Comparison of ENCODE assay signal across 23 cellular contexts in the genomic region with DNA sequence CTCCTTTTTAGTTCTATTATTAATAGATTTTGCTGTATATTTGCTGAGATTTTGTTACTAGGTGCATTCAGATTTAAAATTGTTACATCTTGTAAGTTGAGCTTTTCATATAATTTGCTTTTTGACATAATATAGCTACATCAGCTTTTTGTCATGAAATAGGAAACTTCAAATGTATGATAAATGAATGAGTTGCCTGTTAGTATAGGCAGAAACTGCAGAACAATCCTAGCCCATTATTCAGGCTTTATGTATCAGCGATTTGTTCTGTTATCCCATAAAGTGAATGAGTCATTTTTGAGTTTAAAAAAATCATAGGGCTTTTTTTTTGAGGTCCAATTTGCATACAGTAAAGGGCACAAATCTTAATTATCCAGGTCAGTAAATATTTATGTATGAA. TPM values are rescaled to one million over a fixed set of nuclear protein-coding genes. Genes with fewer than 3 reads are reported as not detected.
A peak's percentile ranks its signal among the peaks of the same experiment; 100 is the strongest.
DNase-seq lines count a peak whose midpoint lies in the region; ATAC-seq, FAIRE-seq and TF ChIP-seq lines count a peak whose summit lies in the region.
"Had no signal": no experiment of that assay in that cellular context is flagged by ENCODE, and none has a peak within 500 bp of the region (broad histone marks: within the 10 kb centered on the region; RNA-seq: fewer than 3 reads in every experiment).

No MANE protein-coding gene starts in this region.

- no peaks in the 10 kb centered on the region for H3K27me3 Mint-ChIP-seq in activated T-cell treated with anti-CD3 and anti-CD28 coated beads, Interleukin-2, amount 50 U/mL, for 72 hours (ENCODE audit: low read depth)
- H3K27me3 Mint-ChIP-seq: activated CD4-positive, alpha-beta T cell treated with anti-CD3 and anti-CD28 coated beads, Interleukin-2, amount 10 ng/mL, durations not matched to agents 7 days and 5 days; memory B cell; type B pancreatic cell had no signal

- no peak for TF ChIP-seq POLR2A in IMR-90 (IDR thresholded peaks at IDR 0.05; ENCODE audit: low read depth, low read length)
- TF ChIP-seq POLR2A in K562 (conservative IDR thresholded peaks at IDR 0.05) = no peak

- H3K4me1 Mint-ChIP-seq in activated T-cell treated with anti-CD3 and anti-CD28 coated beads, Interleukin-2, amount 50 U/mL, for 72 hours (ENCODE audit: low read depth) = peaks cover 66% of the 10 kb centered on the region

- peaks cover 11% of the 10 kb centered on the region for H3K4me1 ChIP-seq in IMR-90 (ENCODE audit: control insufficient read depth, insufficient read depth, low read length)
- H3K4me1 ChIP-seq in K562 (replicated peaks in 1 of 2; ENCODE audit: control insufficient read depth in 2 of 2, insufficient read depth in 2 of 2, low read length in 2 of 2) = peaks cover 0 to 11% of the 10 kb centered on the region in 2 experiments; a peak in 3 of 5 replicates
- H3K4me1 ChIP-seq in smooth muscle cell (ENCODE audit: low read depth) = peaks cover 55% of the 10 kb centered on the region

- dilution Hi-C loops in IMR-90 (cut with HindIII; ENCODE audit: low sequenced_read_pairs, unreplicated experiment) = no loop called here

- WGBS in IMR-90 (ENCODE audit: extremely low coverage in 2 of 2, insufficient read length in 1 of 2), 2 experiments = no CpG with 5 or more reads among the region's 1 CpG
- WGBS in K562 (ENCODE audit: insufficient coverage, low coverage, missing lambda C conversion rate) = 43% methylated on average over 1 of the region's 1 CpG
- WGBS in smooth muscle cell (ENCODE audit: low lambda C conversion rate) = 55% methylated on average over 1 of the region's 1 CpG

- peak overlapping the region; percentile 76 for H3K27ac Mint-ChIP-seq in activated T-cell treated with anti-CD3 and anti-CD28 coated beads, Interleukin-2, amount 50 U/mL, for 72 hours
- H3K27ac Mint-ChIP-seq: activated CD4-positive, alpha-beta T cell treated with anti-CD3 and anti-CD28 coated beads, Interleukin-2, amount 10 ng/mL, durations not matched to agents 7 days and 5 days; memory B cell; type B pancreatic cell had no signal

- H3K79me2 ChIP-seq in K562 (ENCODE audit: control insufficient read depth, insufficient read depth, low read length) (no peaks in the 10 kb centered on the region), smooth muscle cell (ENCODE audit: low read depth) (peaks cover 78% of the 10 kb centered on the region)

- H3K18ac ChIP-seq in IMR-90 (ENCODE audit: low read depth, low read length) = no peak overlapping the region

- peaks cover 35 to 56% of the 10 kb centered on the region in 2 experiments for H3K79me1 ChIP-seq in IMR-90 (ENCODE audit: low read depth in 1 of 2, low read length in 2 of 2)

- no peak for TF ChIP-seq CTCF in IMR-90 (conservative IDR thresholded peaks at IDR 0.05; ENCODE audit: low read depth, low read length)
- TF ChIP-seq CTCF in K562 (IDR thresholded peaks at IDR 0.05 in 2 of 3, conservative IDR thresholded peaks at IDR 0.05 in 1 of 3; ENCODE audit: insufficient read depth in 2 of 3, low read depth in 1 of 3, low read length in 3 of 3) = no peak
- TF ChIP-seq CTCF in smooth muscle cell (IDR thresholded peaks at IDR 0.05; ENCODE audit: borderline replicate concordance, insufficient read depth, poor library complexity, severe bottlenecking) = no peak
- no peak for TF ChIP-seq CTCF in GM20000 (IDR thresholded peaks at IDR 0.05; ENCODE audit: extremely low read depth, missing control alignments)

- no peak overlapping the region for H2BK15ac ChIP-seq in IMR-90 (ENCODE audit: low read depth, low read length)

- no peak overlapping the region for H2BK5ac ChIP-seq in IMR-90 (ENCODE audit: low read depth, low read length, poor library complexity, severe bottlenecking)

- no peak for DNase-seq in activated T-cell treated with anti-CD3 and anti-CD28 coated beads, Interleukin-2, amount 50 U/mL, for 72 hours
- no peak for DNase-seq in activated T-cell treated with anti-CD3 and anti-CD28 coated beads, Interleukin-2, amount 50 U/mL, for 48 hours
- DNase-seq in IMR-90 (peak; percentile 50), K562 (ENCODE audit: extremely low read depth in 1 of 4, low spot score in 3 of 4) (no peak), smooth muscle cell (lab: John Stamatoyannopoulos, UW; ENCODE audit: unreplicated experiment) (no peak), GM20000 (ENCODE audit: low spot score) (no peak)
- DNase-seq: activated CD4-positive, alpha-beta T cell treated with anti-CD3 and anti-CD28 coated beads, Interleukin-2, amount 10 ng/mL, durations not matched to agents 7 days and 5 days; activated CD8-positive, alpha-beta memory T cell treated with anti-CD3 and anti-CD28 coated beads, Interleukin-2, amount 50 U/mL, for 4 hours; activated naive CD4-positive, alpha-beta T cell; adrenal gland; nucleus accumbens; SHP77 had no signal

- no TSS peak for BruUV-seq in IMR-90 (replicated peaks; lab: Mats Ljungman, UMichigan)
- no TSS peak for BruUV-seq in K562 (replicated peaks; lab: Mats Ljungman, UMichigan)

- H3K36me3 ChIP-seq in IMR-90 (ENCODE audit: control insufficient read depth, insufficient read depth, low read length) (peaks cover 6% of the 10 kb centered on the region), K562 (ENCODE audit: control insufficient read depth, insufficient read depth, low read length) (no peaks in the 10 kb centered on the region), smooth muscle cell (ENCODE audit: low read depth) (no peaks in the 10 kb centered on the region)
- H3K36me3 ChIP-seq: adrenal gland had no signal

- H3K4me3 ChIP-seq in IMR-90 (ENCODE audit: insufficient read depth, low read depth, low read length) (no peak overlapping the region), K562 (no peak overlapping the region), smooth muscle cell (no peak overlapping the region)
- H3K4me3 ChIP-seq: adrenal gland, coronary artery had no signal

- no peak for FAIRE-seq in K562 (lab: Jason Lieb, UNC)
- FAIRE-seq: D721Med had no signal

- H2AFZ ChIP-seq in IMR-90 (replicated peaks; ENCODE audit: low read length, poor library complexity) (no peak overlapping the region), K562 (ENCODE audit: low read depth, low read length) (no peak overlapping the region), smooth muscle cell (ENCODE audit: low read depth) (no peak overlapping the region)

- no peak overlapping the region for H3K23ac ChIP-seq in IMR-90 (ENCODE audit: low read depth, low read length)

- H3K27ac ChIP-seq in IMR-90 (ENCODE audit: insufficient read depth, low read length) = no peak overlapping the region
- no peak overlapping the region for H3K27ac ChIP-seq in K562 (ENCODE audit: extremely low read depth, low read depth, low read length)
- H3K27ac ChIP-seq in smooth muscle cell (ENCODE audit: low read depth) = peak overlapping the region; percentile 97
- H3K27ac ChIP-seq: adrenal gland, C4-2B, coronary artery had no signal

- H2BK120ac ChIP-seq in IMR-90 (ENCODE audit: low read depth, low read length) = no peak overlapping the region

- no peak for TF ChIP-seq EP300 in K562 (IDR thresholded peaks at IDR 0.05; ENCODE audit: low read length)

- H3K36me3 Mint-ChIP-seq in activated T-cell treated with anti-CD3 and anti-CD28 coated beads, Interleukin-2, amount 50 U/mL, for 72 hours (ENCODE audit: insufficient read depth in 2 of 2) = peaks cover 10 to 16% of the 10 kb centered on the region in 2 donors

- no peaks in the 10 kb centered on the region for H3K27me3 ChIP-seq in IMR-90 (ENCODE audit: control insufficient read depth, insufficient read depth, low read length)
- H3K27me3 ChIP-seq in K562 (ENCODE audit: control insufficient read depth in 2 of 2, insufficient read depth in 2 of 2, low read length in 2 of 2) = no peaks in the 10 kb centered on the region
- H3K27me3 ChIP-seq in smooth muscle cell (ENCODE audit: low read depth) = no peaks in the 10 kb centered on the region
- H3K27me3 ChIP-seq: adrenal gland had no signal

- no peak overlapping the region for H2AK5ac ChIP-seq in IMR-90 (ENCODE audit: low read depth, low read length)

- no peaks in the 10 kb centered on the region for H3K9me3 ChIP-seq in IMR-90 (ENCODE audit: control insufficient read depth, insufficient read depth, low read length)
- H3K9me3 ChIP-seq in K562 (replicated peaks; ENCODE audit: control insufficient read depth, insufficient read depth, low read depth, low read length) = no peaks in the 10 kb centered on the region
- no peaks in the 10 kb centered on the region for H3K9me3 ChIP-seq in smooth muscle cell (replicated peaks; ENCODE audit: low read depth)
- H3K9me3 ChIP-seq: adrenal gland had no signal

- H3K14ac ChIP-seq in IMR-90 (replicated peaks; ENCODE audit: low read depth, low read length) = no peak overlapping the region

- no peak overlapping the region for H3K4me2 ChIP-seq in IMR-90 (ENCODE audit: low read depth, low read length)
- no peak overlapping the region for H3K4me2 ChIP-seq in K562 (ENCODE audit: insufficient read depth, low read length)
- peak overlapping the region; percentile 69 for H3K4me2 ChIP-seq in smooth muscle cell

- H3K9me1 ChIP-seq in IMR-90 (ENCODE audit: insufficient read depth, low read length) (no peaks in the 10 kb centered on the region; the same call in 1 of the 2 replicates), K562 (ENCODE audit: control insufficient read depth, insufficient read depth, low read length) (no peaks in the 10 kb centered on the region)

- no peak overlapping the region for H3K56ac ChIP-seq in IMR-90 (ENCODE audit: extremely low read depth, insufficient read depth, low read length)

- no peak overlapping the region for H4K91ac ChIP-seq in IMR-90 (ENCODE audit: insufficient read depth, low read depth, low read length)

- ATAC-seq in activated T-cell treated with anti-CD3 and anti-CD28 coated beads, Interleukin-2, amount 50 U/mL, for 72 hours (replicated peaks in 1 of 2) = no peak
- ATAC-seq in IMR-90 (ENCODE audit: low read depth) (no peak; the same call in 1 of the 2 replicates), K562 (no peak), GM21737 (IDR thresholded peaks at IDR 0.05; ENCODE audit: unreplicated experiment) (no peak), HG03280 (IDR thresholded peaks at IDR 0.05; ENCODE audit: unreplicated experiment) (no peak)

- POLR2A ChIA-PET in IMR-90 (lab: Charles Lee; ENCODE audit: unreplicated experiment) = no interaction called here
- POLR2A ChIA-PET in K562 (lab: Yijun Ruan, JAX) = interaction anchor here (1.6 kb wide), 1 partner anchor 10 kb away, joined by 5 read pairs; no protein-coding TSS in a partner anchor

- H2BK20ac ChIP-seq in IMR-90 (ENCODE audit: low read depth, low read length) = no peak overlapping the region

- peak overlapping the region in 1 of 2 donors; percentile 55 for H3K4me3 Mint-ChIP-seq in activated T-cell treated with anti-CD3 and anti-CD28 coated beads, Interleukin-2, amount 50 U/mL, for 72 hours
- H3K4me3 Mint-ChIP-seq: activated CD4-positive, alpha-beta T cell treated with anti-CD3 and anti-CD28 coated beads, Interleukin-2, amount 10 ng/mL, durations not matched to agents 7 days and 5 days; memory B cell; type B pancreatic cell had no signal

- TF ChIP-seq RAD21 in IMR-90 (IDR thresholded peaks at IDR 0.05; ENCODE audit: low read length) (no peak), K562 (CRISPR knock-in tag; conservative IDR thresholded peaks at IDR 0.05 in 1 of 2, IDR thresholded peaks at IDR 0.05 in 1 of 2) (no peak)

- intact Hi-C loops in IMR-90 (cut with micrococcal nuclease) (no loop called here), K562 (cut with micrococcal nuclease) (no loop called here)

- H3K9me3 Mint-ChIP-seq in activated T-cell treated with anti-CD3 and anti-CD28 coated beads, Interleukin-2, amount 50 U/mL, for 72 hours = no peaks in the 10 kb centered on the region
- H3K9me3 Mint-ChIP-seq: activated CD4-positive, alpha-beta T cell treated with anti-CD3 and anti-CD28 coated beads, Interleukin-2, amount 10 ng/mL, durations not matched to agents 7 days and 5 days; memory B cell had no signal

- H3K4ac ChIP-seq in IMR-90 (ENCODE audit: low read depth, low read length) = no peak overlapping the region

- CTCF ChIA-PET in IMR-90 (lab: Yijun Ruan, JAX) = interaction anchor here (0.6 kb wide), 1 partner anchor 36 kb away, joined by 4 read pairs; no protein-coding TSS in a partner anchor
- CTCF ChIA-PET in K562 (lab: Yijun Ruan, JAX; ENCODE audit: low intra/inter-chr PET ratio) = interaction anchor here (1.2 kb wide), 1 partner anchor 53 kb away, joined by 3 read pairs; no protein-coding TSS in a partner anchor

- in situ Hi-C loops in IMR-90 (cut with MboI; ENCODE audit: low sequenced_read_pairs) (no loop called here), K562 (cut with MboI) (no loop called here)

- H4K20me1 ChIP-seq in IMR-90 (ENCODE audit: insufficient read depth, low read length) (no peaks in the 10 kb centered on the region; the same call in none of the 2 replicates), K562 (replicated peaks; ENCODE audit: control insufficient read depth, insufficient read depth, low read length) (no peaks in the 10 kb centered on the region), smooth muscle cell (ENCODE audit: low read depth) (peaks cover 3% of the 10 kb centered on the region)

- no peak overlapping the region for H3K9ac ChIP-seq in IMR-90 (ENCODE audit: low read depth, low read length)
- H3K9ac ChIP-seq in K562 (ENCODE audit: insufficient read depth in 1 of 2, low read depth in 2 of 2, low read length in 2 of 2) = no peak overlapping the region
- no peak overlapping the region for H3K9ac ChIP-seq in smooth muscle cell (ENCODE audit: low read depth)

- no peak overlapping the region for H4K8ac ChIP-seq in IMR-90 (ENCODE audit: low read depth in 2 of 2, low read length in 2 of 2)

- no peak overlapping the region for H2AK9ac ChIP-seq in IMR-90 (replicated peaks; ENCODE audit: low read depth, low read length, poor library complexity)

- H4K5ac ChIP-seq in IMR-90 (ENCODE audit: low read depth, low read length) = no peak overlapping the region

- peaks cover 50% of the 10 kb centered on the region for H3F3A ChIP-seq in smooth muscle cell (ENCODE audit: low read depth)

RNA-seq across cellular contexts. Expression of a gene that starts 11.6 kb away (rescaled TPM):
- 10 to 100 TPM; 61.3 to 77.6 TPM for total RNA-seq in activated T-cell treated with anti-CD3 and anti-CD28 coated beads, Interleukin-2, amount 50 U/mL, for 72 hours
- total RNA-seq in IMR-90 (2012; rRNA removed) (26.7 and 27.5 TPM in 2 replicates), K562 (2014; rRNA removed) (7.2 and 7.8 TPM in 2 replicates), K562 (2014; rRNA removed; fragmentation: Illumina TruSeq; extraction: Trizol) (11.2 and 12.6 TPM in 2 replicates), K562 (2015; rRNA removed; fragmentation: Illumina TruSeq; extraction: Trizol) (8.7 and 9.2 TPM in 2 replicates), K562 (2021) (11.4 and 18.0 TPM in 2 replicates), smooth muscle cell (41.1 and 52.0 TPM in 2 replicates)
- polyA plus RNA-seq in IMR-90 (2012; rRNA removed) (9.4 and 12.2 TPM in 2 replicates), K562 (2011; rRNA removed) (6.8 and 9.5 TPM in 2 replicates), K562 (2014; fragmentation: Illumina TruSeq; extraction: Trizol) (6.3 and 6.5 TPM in 2 replicates), K562 (2014; fragmentation: Nextera tagmentation; extraction: Ambion mirVana) (1 to 10 TPM; 8.5 to 9.1 TPM), K562 (2014; rRNA removed) (5.3 and 6.0 TPM in 2 replicates), smooth muscle cell (20.0 and 35.2 TPM in 2 replicates)
- 6.0 and 7.9 TPM in 2 replicates for polyA plus RNA-seq in IMR-90 (2012; cell fraction: cytosol; rRNA removed)
- polyA plus RNA-seq in IMR-90 (2012; cell fraction: nucleus; rRNA removed; ENCODE audit: low replicate concordance) = 8.9 and 27.3 TPM in 2 replicates
- total RNA-seq in K562 (2011; cell fraction: chromatin; rRNA removed; ENCODE audit: low replicate concordance) = 37.0 and 55.4 TPM in 2 replicates
- 23.6 and 26.2 TPM in 2 replicates for total RNA-seq in K562 (2011; cell fraction: nucleolus; rRNA removed)
- total RNA-seq in K562 (2011; cell fraction: nucleoplasm; rRNA removed) = 42.4 and 57.2 TPM in 2 replicates
- polyA plus RNA-seq in K562 (2011; cell fraction: cytosol; rRNA removed) = 4.0 and 6.0 TPM in 2 replicates
- 10.9 and 11.4 TPM in 2 replicates for polyA plus RNA-seq in K562 (2011; cell fraction: nucleus; rRNA removed)
- 6.8 and 10.3 TPM in 2 replicates for polyA plus RNA-seq in K562 (2012)
- 26.6 and 27.8 TPM in 2 replicates for polyA minus RNA-seq in K562 (2011; rRNA and poly(A)+ RNA removed)
- 5.7 and 6.1 TPM in 2 replicates for polyA minus RNA-seq in K562 (2011; cell fraction: cytosol; rRNA and poly(A)+ RNA removed)
- polyA minus RNA-seq in K562 (2011; cell fraction: nucleus; rRNA and poly(A)+ RNA removed) = 7.0 and 12.2 TPM in 2 replicates

RNA-seq across cellular contexts. Expression of a gene that starts 42.2 kb away (rescaled TPM):
- not detected for total RNA-seq in activated T-cell treated with anti-CD3 and anti-CD28 coated beads, Interleukin-2, amount 50 U/mL, for 72 hours
- total RNA-seq in IMR-90 (2012; rRNA removed) (not detected in 2 replicates), K562 (2014; rRNA removed) (not detected in 2 replicates), K562 (2014; rRNA removed; fragmentation: Illumina TruSeq; extraction: Trizol) (not detected in 2 replicates), K562 (2015; rRNA removed; fragmentation: Illumina TruSeq; extraction: Trizol) (not detected in 2 replicates), K562 (2021) (not detected in 2 replicates), smooth muscle cell (not detected in 2 replicates)
- polyA plus RNA-seq in IMR-90 (2012; rRNA removed) (not detected in 2 replicates), K562 (2011; rRNA removed) (not detected in 2 replicates), K562 (2014; fragmentation: Illumina TruSeq; extraction: Trizol) (not detected in 2 replicates), K562 (2014; fragmentation: Nextera tagmentation; extraction: Ambion mirVana) (not detected), K562 (2014; rRNA removed) (not detected in 2 replicates), smooth muscle cell (not detected in 2 replicates)
- not detected in 2 replicates for polyA plus RNA-seq in IMR-90 (2012; cell fraction: cytosol; rRNA removed)
- polyA plus RNA-seq in IMR-90 (2012; cell fraction: nucleus; rRNA removed; ENCODE audit: low replicate concordance) = not detected in 2 replicates
- not detected in 2 replicates for total RNA-seq in K562 (2011; cell fraction: chromatin; rRNA removed; ENCODE audit: low replicate concordance)
- not detected in 2 replicates for total RNA-seq in K562 (2011; cell fraction: nucleolus; rRNA removed)
- not detected in 2 replicates for total RNA-seq in K562 (2011; cell fraction: nucleoplasm; rRNA removed)
- not detected in 2 replicates for polyA plus RNA-seq in K562 (2011; cell fraction: cytosol; rRNA removed)
- polyA plus RNA-seq in K562 (2011; cell fraction: nucleus; rRNA removed) = not detected in 2 replicates
- polyA plus RNA-seq in K562 (2012) = not detected in 2 replicates
- polyA minus RNA-seq in K562 (2011; rRNA and poly(A)+ RNA removed) = not detected in 2 replicates
- polyA minus RNA-seq in K562 (2011; cell fraction: cytosol; rRNA and poly(A)+ RNA removed) = not detected in 2 replicates
- polyA minus RNA-seq in K562 (2011; cell fraction: nucleus; rRNA and poly(A)+ RNA removed) = not detected in 2 replicates
- total RNA-seq: A673; activated CD4-positive, alpha-beta T cell treated with anti-CD3 and anti-CD28 coated beads, Interleukin-2, amount 10 ng/mL, durations not matched to agents 7 days and 5 days; adrenal gland; fibroblast of lung; OCI-LY7; T-helper 1 cell treated with Interleukin-12 subunit alpha and Interleukin-12 subunit beta and Interleukin-4 antibody, amounts not matched to agents 30 ng/mL and 1 ng/mL, for 36 hours had no signal
- polyA plus RNA-seq: fibroblast of lung had no signal
